In the genomic region with DNA sequence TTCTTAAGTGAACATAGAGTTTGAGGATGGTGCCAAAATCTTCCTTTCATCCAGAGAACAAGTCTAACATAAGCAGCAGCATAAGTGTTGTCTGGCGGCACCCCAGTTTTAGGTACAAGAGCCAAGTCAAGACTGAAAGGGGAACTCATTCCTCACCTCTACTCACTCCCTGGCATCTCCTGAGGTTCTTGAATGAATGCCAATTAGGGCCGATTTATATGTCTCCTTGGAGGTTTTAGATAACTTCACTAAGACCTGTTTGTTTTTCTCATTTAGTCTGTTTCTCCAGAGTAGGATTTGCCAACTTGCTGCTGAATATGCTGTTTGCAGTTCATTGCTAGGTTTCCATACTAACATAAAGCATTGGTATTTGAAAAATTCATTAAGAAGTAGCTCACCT, we compare ENCODE assay signal across 17 cellular contexts. TPM values are rescaled to one million over a fixed set of nuclear protein-coding genes. Genes with fewer than 3 reads are reported as not detected.
"Had no signal": no experiment of that assay in that cellular context is flagged by ENCODE, and none has a peak within 500 bp of the region (broad histone marks: within the 10 kb centered on the region; RNA-seq: fewer than 3 reads in every experiment).

No MANE protein-coding gene starts in this region.

- H3K36me3 ChIP-seq: ascending aorta, esophagus squamous epithelium, heart right ventricle, right lobe of liver, tibial nerve had no signal

- H3K4me1 ChIP-seq: right lobe of liver had no signal

- H3K4me3 ChIP-seq: ascending aorta, esophagus squamous epithelium, heart right ventricle, right lobe of liver, skin epidermis, tibial nerve had no signal

- H3K9me3 ChIP-seq: ascending aorta, esophagus squamous epithelium, heart right ventricle, right lobe of liver, tibial nerve had no signal

- H3K27ac ChIP-seq: ascending aorta, esophagus squamous epithelium, heart right ventricle, right lobe of liver, skin epidermis, tibial nerve had no signal

- DNase-seq: activated CD4-positive, alpha-beta memory T cell treated with anti-CD3 and anti-CD28 coated beads, Interleukin-2, amount 10 ng/mL, durations not matched to agents 7 days and 5 days; activated CD4-positive, alpha-beta T cell treated with anti-CD3 and anti-CD28 coated beads, Interleukin-2, amount 10 ng/mL, durations not matched to agents 24 days and 14 days; activated gamma-delta T cell treated with Interleukin-2 at 50 U/mL for 16 hours; cerebellar nuclear complex; cortex of kidney; endodermal cell; esophagus squamous epithelium; heart right ventricle; nephron progenitor cell; right lobe of liver; stimulated activated CD4-positive, alpha-beta T cell treated with anti-CD3 and anti-CD28 coated beads, Interleukin-2, amount 100 ng/mL, for 24 hours; stimulated activated naive CD8-positive, alpha-beta T cell treated with anti-CD3 and anti-CD28 coated beads, Interleukin-15, amount 100 ng/mL, for 72 hours; T-helper 2 cell had no signal

- H3K27me3 ChIP-seq: ascending aorta, esophagus squamous epithelium, heart right ventricle, right lobe of liver, tibial nerve had no signal

RNA-seq across cellular contexts. Expression of a gene that starts 42.5 kb away (rescaled TPM):
- total RNA-seq: activated CD4-positive, alpha-beta memory T cell treated with anti-CD3 and anti-CD28 coated beads, Interleukin-2, amount 10 ng/mL, durations not matched to agents 7 days and 5 days; mononuclear cell had no signal
